10 cellular contexts compared by ENCODE assay signal in genomic region chr19:6271251-6271650, GRCh38. TPM values are rescaled to one million over a fixed set of nuclear protein-coding genes. Genes with fewer than 3 reads are reported as not detected.
DNase-seq lines count a peak whose midpoint lies in the region; ATAC-seq and TF ChIP-seq lines count a peak whose summit lies in the region.
"Had no signal": no experiment of that assay in that cellular context is flagged by ENCODE, and none has a peak within 500 bp of the region (broad histone marks: within the 10 kb centered on the region; RNA-seq: fewer than 3 reads in every experiment).

No MANE protein-coding gene starts in this region.

- H3K4me3 Mint-ChIP-seq in activated naive CD8-positive, alpha-beta T cell treated with anti-CD3 and anti-CD28 coated beads, Interleukin-2, amount 10 ng/mL, durations not matched to agents 7 days and 5 days, result no peak overlapping the region

- 23 to 57% (median 30%) methylated on average over 6 to 9 of the region's 9 CpGs for whole genome bisulfite sequencing in heart left ventricle, 4 donors

- ATAC-seq in activated naive CD8-positive, alpha-beta T cell treated with anti-CD3 and anti-CD28 coated beads, Interleukin-2, amount 10 ng/mL, durations not matched to agents 7 days and 5 days (ENCODE audit: low read depth), result no peak
- ATAC-seq in heart left ventricle, result peak; percentile 3 to 29 (median 14)
- ATAC-seq in GM19328 (IDR thresholded peaks at IDR 0.05; ENCODE audit: unreplicated experiment), result no peak
- no peak for ATAC-seq in GM19035 (IDR thresholded peaks at IDR 0.05; ENCODE audit: unreplicated experiment)
- ATAC-seq in HG03095 (IDR thresholded peaks at IDR 0.05; ENCODE audit: unreplicated experiment), result no peak

- POLR2A ChIA-PET in activated naive CD8-positive, alpha-beta T cell treated with anti-CD3 and anti-CD28 coated beads, Interleukin-2, amount 10 ng/mL, durations not matched to agents 7 days and 5 days (lab: Charles Lee), result no interaction called here

- no peak for TF ChIP-seq POLR2A in heart left ventricle (IDR thresholded peaks at IDR 0.05)

- peak overlapping the region; percentile 58 for H3K27ac Mint-ChIP-seq in activated naive CD8-positive, alpha-beta T cell treated with anti-CD3 and anti-CD28 coated beads, Interleukin-2, amount 10 ng/mL, durations not matched to agents 7 days and 5 days

- no peaks in the 10 kb centered on the region for H3K9me3 ChIP-seq in heart left ventricle

- H3K27ac ChIP-seq in heart left ventricle, result peak overlapping the region; percentile 81 to 95 (median 88)

- peaks cover 0 to 42% (median 35%) of the 10 kb centered on the region in 9 donors for H3K36me3 ChIP-seq in heart left ventricle

- peaks cover 2% of the 10 kb centered on the region for H3K36me3 Mint-ChIP-seq in activated naive CD8-positive, alpha-beta T cell treated with anti-CD3 and anti-CD28 coated beads, Interleukin-2, amount 10 ng/mL, durations not matched to agents 7 days and 5 days

- no peak for DNase-seq in activated naive CD8-positive, alpha-beta T cell treated with anti-CD3 and anti-CD28 coated beads, Interleukin-2, amount 10 ng/mL, durations not matched to agents 7 days and 5 days
- DNase-seq in heart left ventricle (no peak), retinal pigment epithelial cell (ENCODE audit: low read depth) (no peak)
- no peak for DNase-seq in stimulated activated CD4-positive, alpha-beta T cell treated with anti-CD3 and anti-CD28 coated beads, Interleukin-12 subunit alpha, Interleukin-12 subunit beta, amount 100 ng/mL, for 4 hours
- DNase-seq: activated CD4-positive, alpha-beta T cell treated with anti-CD3 and anti-CD28 coated beads, Interleukin-2, amount 50 U/mL, for 48 hours; stimulated activated CD4-positive, alpha-beta T cell treated with anti-CD3 and anti-CD28 coated beads, Interleukin-2, amount 100 ng/mL, for 48 hours had no signal

- H3K9me3 Mint-ChIP-seq in activated naive CD8-positive, alpha-beta T cell treated with anti-CD3 and anti-CD28 coated beads, Interleukin-2, amount 10 ng/mL, durations not matched to agents 7 days and 5 days, result no peaks in the 10 kb centered on the region

- H3K27me3 ChIP-seq in heart left ventricle, result no peaks in the 10 kb centered on the region

- peaks cover 12% of the 10 kb centered on the region for H3K4me1 Mint-ChIP-seq in activated naive CD8-positive, alpha-beta T cell treated with anti-CD3 and anti-CD28 coated beads, Interleukin-2, amount 10 ng/mL, durations not matched to agents 7 days and 5 days

- no peaks in the 10 kb centered on the region for H3K27me3 Mint-ChIP-seq in activated naive CD8-positive, alpha-beta T cell treated with anti-CD3 and anti-CD28 coated beads, Interleukin-2, amount 10 ng/mL, durations not matched to agents 7 days and 5 days

- peaks cover 42 to 70% (median 59%) of the 10 kb centered on the region in 12 donors for H3K4me1 ChIP-seq in heart left ventricle

- H3K4me3 ChIP-seq in heart left ventricle (peak overlapping the region in 9 of 12 donors; percentile 25 to 50 (median 38)), retinal pigment epithelial cell (ENCODE audit: low read length) (no peak overlapping the region)

- 0 out of 3 replicates have a peak, but pooled peaks have one; percentile 1 for TF ChIP-seq CTCF in GM12872 (IDR thresholded peaks at IDR 0.05; ENCODE audit: insufficient read depth, low read depth, low read length)
- TF ChIP-seq CTCF in heart left ventricle (IDR thresholded peaks at IDR 0.05), result peak in 5 of 12 donors; percentile 10 to 30 (median 23)
- TF ChIP-seq CTCF in retinal pigment epithelial cell (conservative IDR thresholded peaks at IDR 0.05; ENCODE audit: low read depth, low read length), result peak; percentile 43

- intact Hi-C loops in heart left ventricle (cut with DNase I), result loop anchor here in 8 of 10 donors (5.0 to 10.0 kb wide), 3 partner anchors 34 to 46 kb away; no protein-coding TSS in a partner anchor

RNA-seq across cellular contexts. Expression of gene MLLT1, which starts 8.5 kb away (rescaled TPM):
- total RNA-seq in activated naive CD8-positive, alpha-beta T cell treated with anti-CD3 and anti-CD28 coated beads, Interleukin-2, amount 10 ng/mL, durations not matched to agents 7 days and 5 days, result 10 to 100 TPM; 37.8 to 42.1 TPM
- 10 to 100 TPM; 21.0 to 45.9 (median 34.9) TPM for total RNA-seq in heart left ventricle
- 10 to 100 TPM; 17.8 to 38.2 TPM for polyA plus RNA-seq in heart left ventricle

Comparison
In these comparisons a context has a peak if more than half of its experiments do, and no peak if none do; other contexts are left out.
1. ATAC-seq: peak in heart left ventricle (4 of 4); none in activated naive CD8-positive, alpha-beta T cell treated with anti-CD3 and anti-CD28 coated beads, Interleukin-2, amount 10 ng/mL, durations not matched to agents 7 days and 5 days (single experiment), GM19328 (single experiment), GM19035 (single experiment) and HG03095 (single experiment).